7 cellular contexts compared by ENCODE assay signal in genomic region chr19:29841559-29842367, GRCh38. TPM values are rescaled to one million over a fixed set of nuclear protein-coding genes. Genes with fewer than 3 reads are reported as not detected.
DNase-seq lines count a peak whose midpoint lies in the region; FAIRE-seq and TF ChIP-seq lines count a peak whose summit lies in the region.

No MANE protein-coding gene starts in this region.

- no peak overlapping the region for H3K4me2 ChIP-seq in MM.1S (ENCODE audit: low read depth, low read length)

- TF ChIP-seq CTCF in bronchial epithelial cell (IDR thresholded peaks at IDR 0.05; ENCODE audit: insufficient read depth, low read length, severe bottlenecking) (no peak), neural crest cell (conservative IDR thresholded peaks at IDR 0.05) (no peak), MM.1S (IDR thresholded peaks at IDR 0.05; ENCODE audit: low read length) (no peak)

- H3K9me2 ChIP-seq in MM.1S (replicated peaks; ENCODE audit: insufficient read depth, low read length), result no peaks in the 10 kb centered on the region

- H3K4me3 ChIP-seq in bronchial epithelial cell (ENCODE audit: low read depth, low read length), result no peak overlapping the region
- H3K4me3 ChIP-seq in MM.1S (ENCODE audit: low read length), result no peak overlapping the region

- no peak for FAIRE-seq in bronchial epithelial cell (lab: Jason Lieb, UNC)

- peaks cover 22% of the 10 kb centered on the region for H3K4me1 ChIP-seq in MM.1S (ENCODE audit: low read length)

- H3K36me3 ChIP-seq in bronchial epithelial cell (ENCODE audit: control insufficient read depth, insufficient read depth, low read length) (no peaks in the 10 kb centered on the region), MM.1S (replicated peaks; ENCODE audit: insufficient read depth, low read length) (no peaks in the 10 kb centered on the region)

- H3K27ac Mint-ChIP-seq in neural crest cell (ENCODE audit: unreplicated experiment), result no peak overlapping the region

- no peaks in the 10 kb centered on the region for H3K9me3 ChIP-seq in MM.1S (replicated peaks; ENCODE audit: insufficient read depth, low read length)

- H3K27me3 Mint-ChIP-seq in neural crest cell (ENCODE audit: low read depth), result peaks cover 48% of the 10 kb centered on the region

- no peaks in the 10 kb centered on the region for H3K79me2 ChIP-seq in MM.1S (ENCODE audit: low read length)

- peaks cover 22% of the 10 kb centered on the region for H3F3A ChIP-seq in MM.1S (ENCODE audit: insufficient read depth, low read length)

- H3K9ac ChIP-seq in MM.1S (ENCODE audit: low read length), result no peak overlapping the region

- no peaks in the 10 kb centered on the region for H3K36me3 Mint-ChIP-seq in neural crest cell (ENCODE audit: low read depth)

- H3K27me3 ChIP-seq in bronchial epithelial cell (ENCODE audit: control insufficient read depth, insufficient read depth, low read length) (no peaks in the 10 kb centered on the region), MM.1S (replicated peaks; ENCODE audit: insufficient read depth, low read length) (peaks cover 40% of the 10 kb centered on the region)

- peak overlapping the region; percentile 87 for H3K4me3 Mint-ChIP-seq in neural crest cell

- peaks cover 24% of the 10 kb centered on the region for H3K4me1 Mint-ChIP-seq in neural crest cell

- in situ Hi-C loops in G401 (cut with HindIII; ENCODE audit: low sequenced_read_pairs), result no loop called here
- in situ Hi-C loops in KBM-7 (cut with MboI; ENCODE audit: low pct_unique_long_range_greater_than_20kb, low sequenced_read_pairs), result no loop called here

- H3K9me3 Mint-ChIP-seq in neural crest cell, result no peaks in the 10 kb centered on the region

- H2AFZ ChIP-seq in MM.1S (ENCODE audit: low read length), result no peak overlapping the region

- peak; percentile 66 for DNase-seq in G401 (ENCODE audit: low spot score)
- DNase-seq in KBM-7, result peak; percentile 27
- peak; percentile 76 for DNase-seq in bronchial epithelial cell (ENCODE audit: low read depth)
- DNase-seq in neural crest cell (ENCODE audit: low read depth, low spot score), result no peak
- DNase-seq in MM.1S, result no peak
- no peak for DNase-seq in T-helper 9 cell
- no peak for DNase-seq in NCI-H1092 treated with DMSO at 0.1 percent for 48 hours (lab: John Stamatoyannopoulos, UW)

- no peak overlapping the region for H3K27ac ChIP-seq in MM.1S (ENCODE audit: low read length)

- no peaks in the 10 kb centered on the region for H4K20me1 ChIP-seq in MM.1S (ENCODE audit: insufficient read depth, low read length)

RNA-seq across cellular contexts. Expression of gene CCNE1, which starts 30.0 kb away (rescaled TPM):
- 50.8 and 76.0 TPM in 2 replicates for total RNA-seq in G401 (2014; rRNA removed; shearing (Covaris generic))
- total RNA-seq in bronchial epithelial cell (6.1 and 9.9 TPM in 2 replicates), neural crest cell (26.1 and 29.7 TPM in 2 replicates)

Comparison
In these comparisons a context has a peak if more than half of its experiments do, and no peak if none do; other contexts are left out.
1. DNase-seq: peak in G401 (single experiment), KBM-7 (single experiment) and bronchial epithelial cell (single experiment); none in neural crest cell (single experiment), MM.1S (single experiment), T-helper 9 cell (single experiment) and NCI-H1092 treated with DMSO at 0.1 percent for 48 hours (single experiment).